8 cellular contexts compared by ENCODE assay signal in the genomic region with DNA sequence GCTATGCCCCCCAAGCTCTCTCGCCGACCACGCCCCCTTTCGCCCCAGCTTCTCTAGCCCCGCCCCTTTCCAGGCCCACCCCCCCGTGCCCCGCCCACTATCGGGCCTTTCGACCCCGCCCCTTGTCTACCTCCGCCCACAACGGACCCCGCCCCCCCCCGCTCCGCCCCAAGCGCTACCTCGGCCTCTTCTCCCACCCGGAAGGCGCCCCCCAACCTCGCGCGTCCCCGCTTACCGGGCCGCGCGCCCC. TPM values are rescaled to one million over a fixed set of nuclear protein-coding genes. Genes with fewer than 3 reads are reported as not detected.
A peak's percentile ranks its signal among the peaks of the same experiment; 100 is the strongest.
DNase-seq lines count a peak whose midpoint lies in the region; ATAC-seq and TF ChIP-seq lines count a peak whose summit lies in the region.

No MANE protein-coding gene starts in this region.

- no peak for TF ChIP-seq CTCF in Peyer's patch (IDR thresholded peaks at IDR 0.05)
- TF ChIP-seq CTCF in esophagus muscularis mucosa (IDR thresholded peaks at IDR 0.05): no peak
- no peak for TF ChIP-seq CTCF in neural crest cell (conservative IDR thresholded peaks at IDR 0.05)

- H3K27me3 ChIP-seq in Peyer's patch: no peaks in the 10 kb centered on the region
- H3K27me3 ChIP-seq in esophagus muscularis mucosa: no peaks in the 10 kb centered on the region

- peaks cover 24% of the 10 kb centered on the region for H3K36me3 Mint-ChIP-seq in neural crest cell (ENCODE audit: low read depth)

- H3K4me1 ChIP-seq in ES-I3 (ENCODE audit: insufficient read depth, low read length): peaks cover 20% of the 10 kb centered on the region; the same call in 1 of the 2 replicates
- H3K4me1 ChIP-seq in Peyer's patch: peaks cover 4 to 70% (median 28%) of the 10 kb centered on the region in 4 donors
- peaks cover 51 to 85% (median 76%) of the 10 kb centered on the region in 4 donors for H3K4me1 ChIP-seq in esophagus muscularis mucosa

- ATAC-seq in HG03457 (IDR thresholded peaks at IDR 0.05; ENCODE audit: unreplicated experiment) (no peak), GM19395 (IDR thresholded peaks at IDR 0.05; ENCODE audit: unreplicated experiment) (no peak), HG03520 (IDR thresholded peaks at IDR 0.05; ENCODE audit: unreplicated experiment) (no peak)

- WGBS in esophagus muscularis mucosa: 1% methylated on average over 13 of the region's 27 CpGs

- peak overlapping the region; percentile 46; the same call in 1 of the 2 replicates for H3K9ac ChIP-seq in ES-I3 (ENCODE audit: low read depth, low read length)

- peaks cover 21% of the 10 kb centered on the region for H3K27me3 Mint-ChIP-seq in neural crest cell (ENCODE audit: low read depth)

- H3K27ac ChIP-seq in Peyer's patch (peak overlapping the region; percentile 82 to 89 (median 84)), esophagus muscularis mucosa (replicated peaks in 1 of 4) (peak overlapping the region; percentile 84 to 95 (median 90))

- H3K4me1 Mint-ChIP-seq in neural crest cell: peaks cover 80% of the 10 kb centered on the region

- TF ChIP-seq EP300 in esophagus muscularis mucosa (IDR thresholded peaks at IDR 0.05): no peak

- H3K4me3 ChIP-seq in Peyer's patch (peak overlapping the region; percentile 40 to 60 (median 54)), esophagus muscularis mucosa (peak overlapping the region; percentile 59 to 74 (median 66))

- intact Hi-C loops in esophagus muscularis mucosa (cut with DNase I): no loop called here

- H3K9me3 ChIP-seq in ES-I3 (ENCODE audit: control insufficient read depth, insufficient read depth, low read length) (no peaks in the 10 kb centered on the region), Peyer's patch (no peaks in the 10 kb centered on the region), esophagus muscularis mucosa (no peaks in the 10 kb centered on the region)

- no peak overlapping the region for H3K27ac Mint-ChIP-seq in neural crest cell (ENCODE audit: unreplicated experiment)

- peak overlapping the region; percentile 87 for H3K4me3 Mint-ChIP-seq in neural crest cell

- H3K36me3 ChIP-seq in ES-I3 (ENCODE audit: insufficient read depth, low read length) (peaks cover 20% of the 10 kb centered on the region), Peyer's patch (peaks cover 0 to 29% (median 0%) of the 10 kb centered on the region in 3 donors), esophagus muscularis mucosa (peaks cover 27 to 40% (median 32%) of the 10 kb centered on the region in 4 donors)

- no peak for DNase-seq in Peyer's patch
- no peak for DNase-seq in esophagus muscularis mucosa (ENCODE audit: extremely low spot score)
- no peak for DNase-seq in neural crest cell (ENCODE audit: low read depth, low spot score)
- no peak for DNase-seq in GDM1 (lab: John Stamatoyannopoulos, UW)

- no peaks in the 10 kb centered on the region for H3K9me3 Mint-ChIP-seq in neural crest cell

- TF ChIP-seq POLR2A in Peyer's patch (IDR thresholded peaks at IDR 0.05) (no peak), esophagus muscularis mucosa (IDR thresholded peaks at IDR 0.05; ENCODE audit: low read depth) (no peak)

RNA-seq across cellular contexts. Expression of a gene that starts 0.2 kb away (rescaled TPM):
- total RNA-seq in Peyer's patch (10 to 100 TPM; 11.6 to 27.6 (median 20.2) TPM), esophagus muscularis mucosa (10 to 100 TPM; 12.9 to 24.2 (median 15.8) TPM), neural crest cell (23.0 and 23.4 TPM in 2 replicates)

RNA-seq across cellular contexts. Expression of a gene that starts 3.5 kb away (rescaled TPM):
- total RNA-seq in Peyer's patch: 100 to 1,000 TPM in 3 of 4 donors, 10 to 100 TPM in 1; 73.4 to 324 (median 204) TPM
- 100 to 1,000 TPM in 1 of 4 donors, 10 to 100 TPM in 3; 69.8 to 150 (median 86.6) TPM for total RNA-seq in esophagus muscularis mucosa
- 15.4 and 16.2 TPM in 2 replicates for total RNA-seq in neural crest cell

RNA-seq across cellular contexts. Expression of a gene that starts 5.4 kb away (rescaled TPM):
- 10 to 100 TPM; 40.1 to 86.6 (median 45.9) TPM for total RNA-seq in Peyer's patch
- total RNA-seq in esophagus muscularis mucosa: 10 to 100 TPM; 29.5 to 51.1 (median 40.9) TPM
- 85.0 and 88.2 TPM in 2 replicates for total RNA-seq in neural crest cell

RNA-seq across cellular contexts. Expression of a gene that starts 18.6 kb away (rescaled TPM):
- total RNA-seq in Peyer's patch (10 to 100 TPM; 15.4 to 89.1 (median 39.4) TPM), esophagus muscularis mucosa (10 to 100 TPM; 38.2 to 89.3 (median 65.3) TPM), neural crest cell (51.9 and 56.0 TPM in 2 replicates)

RNA-seq across cellular contexts. Expression of a gene that starts 27.9 kb away (rescaled TPM):
- total RNA-seq in Peyer's patch (10 to 100 TPM; 12.4 to 24.8 (median 14.4) TPM), esophagus muscularis mucosa (10 to 100 TPM; 29.1 to 54.2 (median 43.7) TPM), neural crest cell (54.9 and 61.4 TPM in 2 replicates)
